Comparison of ENCODE assay signal across 21 cellular contexts in the genomic region with DNA sequence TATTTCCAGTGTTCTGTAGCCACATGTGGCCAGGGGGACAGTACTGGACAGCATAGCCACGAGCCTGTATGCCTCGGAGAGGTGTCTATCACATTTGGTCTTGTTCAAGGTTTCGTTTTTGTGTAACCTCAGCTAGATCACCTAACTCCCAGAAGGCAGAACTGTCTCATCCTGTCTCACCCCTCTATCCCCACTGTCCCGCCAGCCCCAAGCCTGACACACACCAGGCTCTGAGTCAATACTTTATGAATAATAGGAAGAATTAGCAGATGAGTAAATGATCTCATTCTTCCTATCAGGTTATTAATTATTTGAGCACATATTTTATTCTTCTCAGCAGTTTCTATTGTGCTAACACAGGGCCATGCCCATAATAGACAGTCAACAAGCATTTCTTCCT.
"Had no signal": no experiment of that assay in that cellular context is flagged by ENCODE, and none has a peak within 500 bp of the region (broad histone marks: within the 10 kb centered on the region; RNA-seq: fewer than 3 reads in every experiment).

No MANE protein-coding gene starts in this region.

- H3K36me3 ChIP-seq: left lung, right lobe of liver had no signal

- H3K36me3 Mint-ChIP-seq: activated naive CD8-positive, alpha-beta T cell treated with anti-CD3 and anti-CD28 coated beads for 36 hours; memory B cell; stimulated activated memory B cell treated with anti-CD40 and anti-IgM and Interleukin-4, amounts not matched to agents 10 μg/mL and 1 μg/mL and 100 μg/mL, for 72 hours; type B pancreatic cell had no signal

- ATAC-seq: activated CD8-positive, alpha-beta T cell treated with anti-CD3 and anti-CD28 coated beads for 36 hours; activated T-helper 17 cell treated with anti-CD3 and anti-CD28 coated beads, Interleukin-2, amount 50 U/mL, for 72 hours; left lung; right lobe of liver; stimulated activated memory B cell treated with anti-CD40 and anti-IgM and Interleukin-4, amounts not matched to agents 10 μg/mL and 1 μg/mL and 100 μg/mL, for 72 hours had no signal

- H3K4me3 ChIP-seq: dorsolateral prefrontal cortex, left lung, right lobe of liver, smooth muscle cell, testis had no signal

- H3K27me3 ChIP-seq: dorsolateral prefrontal cortex, left lung, right lobe of liver, testis had no signal

- H3K9me3 ChIP-seq: left lung, right lobe of liver, testis had no signal

- DNase-seq: activated CD4-positive, alpha-beta T cell treated with anti-CD3 and anti-CD28 coated beads, Interleukin-2, amount 10 ng/mL, durations not matched to agents 24 days and 14 days; activated CD8-positive, alpha-beta T cell treated with anti-CD3 and anti-CD28 coated beads for 36 hours; activated naive CD4-positive, alpha-beta T cell; activated naive CD8-positive, alpha-beta T cell treated with anti-CD3 and anti-CD28 coated beads for 36 hours; activated T-cell treated with anti-CD3 and anti-CD28 coated beads, Interleukin-2, amount 50 U/mL, for 1 hour; amniotic stem cell; dorsolateral prefrontal cortex; erythroblast; hypothalamus; left lung; right lobe of liver; stimulated activated CD4-positive, alpha-beta T cell treated with anti-CD3 and anti-CD28 coated beads, Interleukin-4, amount 100 ng/mL, for 1 hour; T-helper 1 cell; T-helper 9 cell; testis had no signal

- H3K4me2 ChIP-seq: smooth muscle cell had no signal

- H3K27ac Mint-ChIP-seq: activated CD4-positive, alpha-beta T cell treated with anti-CD3 and anti-CD28 coated beads, Interleukin-2, amount 10 ng/mL, durations not matched to agents 24 days and 14 days; activated CD8-positive, alpha-beta T cell treated with anti-CD3 and anti-CD28 coated beads for 36 hours; activated naive CD8-positive, alpha-beta T cell treated with anti-CD3 and anti-CD28 coated beads for 36 hours; activated T-helper 17 cell treated with anti-CD3 and anti-CD28 coated beads, Interleukin-2, amount 50 U/mL, for 72 hours; memory B cell; stimulated activated memory B cell treated with anti-CD40 and anti-IgM and Interleukin-4, amounts not matched to agents 10 μg/mL and 1 μg/mL and 100 μg/mL, for 72 hours; type B pancreatic cell had no signal

- H3K27me3 Mint-ChIP-seq: type B pancreatic cell had no signal

- H3K4me3 Mint-ChIP-seq: activated CD4-positive, alpha-beta T cell treated with anti-CD3 and anti-CD28 coated beads, Interleukin-2, amount 10 ng/mL, durations not matched to agents 24 days and 14 days; activated CD8-positive, alpha-beta T cell treated with anti-CD3 and anti-CD28 coated beads for 36 hours; activated naive CD8-positive, alpha-beta T cell treated with anti-CD3 and anti-CD28 coated beads for 36 hours; activated T-helper 17 cell treated with anti-CD3 and anti-CD28 coated beads, Interleukin-2, amount 50 U/mL, for 72 hours; memory B cell; neural crest cell; stimulated activated memory B cell treated with anti-CD40 and anti-IgM and Interleukin-4, amounts not matched to agents 10 μg/mL and 1 μg/mL and 100 μg/mL, for 72 hours; type B pancreatic cell had no signal

- H3K9me3 Mint-ChIP-seq: activated CD4-positive, alpha-beta T cell treated with anti-CD3 and anti-CD28 coated beads, Interleukin-2, amount 10 ng/mL, durations not matched to agents 24 days and 14 days; activated CD8-positive, alpha-beta T cell treated with anti-CD3 and anti-CD28 coated beads for 36 hours; activated naive CD8-positive, alpha-beta T cell treated with anti-CD3 and anti-CD28 coated beads for 36 hours; activated T-helper 17 cell treated with anti-CD3 and anti-CD28 coated beads, Interleukin-2, amount 50 U/mL, for 72 hours; memory B cell; stimulated activated memory B cell treated with anti-CD40 and anti-IgM and Interleukin-4, amounts not matched to agents 10 μg/mL and 1 μg/mL and 100 μg/mL, for 72 hours had no signal

- H3K27ac ChIP-seq: dorsolateral prefrontal cortex, left lung, right lobe of liver, testis had no signal

- H3K4me1 Mint-ChIP-seq: activated CD4-positive, alpha-beta T cell treated with anti-CD3 and anti-CD28 coated beads, Interleukin-2, amount 10 ng/mL, durations not matched to agents 24 days and 14 days; activated naive CD8-positive, alpha-beta T cell treated with anti-CD3 and anti-CD28 coated beads for 36 hours; activated T-helper 17 cell treated with anti-CD3 and anti-CD28 coated beads, Interleukin-2, amount 50 U/mL, for 72 hours; memory B cell; stimulated activated memory B cell treated with anti-CD40 and anti-IgM and Interleukin-4, amounts not matched to agents 10 μg/mL and 1 μg/mL and 100 μg/mL, for 72 hours had no signal
